22 cellular contexts compared by ENCODE assay signal in the genomic region with DNA sequence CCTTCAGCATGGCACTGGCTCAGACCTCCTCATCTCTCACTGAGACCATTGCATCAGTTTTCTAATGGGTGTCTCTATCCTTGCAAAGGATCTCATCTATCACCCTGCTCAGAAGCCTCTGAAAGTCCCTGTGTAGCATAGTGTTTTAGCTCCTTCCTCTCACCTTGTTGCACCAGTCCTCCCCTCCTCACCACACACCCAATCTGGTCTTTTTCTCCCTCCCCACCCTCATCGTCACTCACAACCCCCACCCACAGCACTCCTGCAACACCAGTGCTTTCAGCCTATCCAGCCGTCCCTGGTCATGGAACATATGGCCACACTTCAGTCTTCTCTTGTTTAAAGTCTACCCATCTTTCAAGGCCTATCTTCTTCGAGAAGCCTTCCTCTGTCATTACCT.
DNase-seq lines count a peak whose midpoint lies in the region; ATAC-seq, FAIRE-seq and TF ChIP-seq lines count a peak whose summit lies in the region.
"Had no signal": no experiment of that assay in that cellular context is flagged by ENCODE, and none has a peak within 500 bp of the region (broad histone marks: within the 10 kb centered on the region; RNA-seq: fewer than 3 reads in every experiment).

No MANE protein-coding gene starts in this region.

- no peak overlapping the region; a peak in 1 of 22 replicates for H3K9ac ChIP-seq in BLaER1 treated with 17β-estradiol and CSF1 and Interleukin-3, amounts not matched to agents 10 nM and 100 nM
- H3K9ac ChIP-seq in IMR-90 (ENCODE audit: low read depth, low read length) = no peak overlapping the region
- H3K9ac ChIP-seq in endothelial cell of umbilical vein (replicated peaks; ENCODE audit: extremely low read depth, insufficient read depth, low read length) = no peak overlapping the region

- no peak for FAIRE-seq in endothelial cell of umbilical vein (lab: Jason Lieb, UNC)
- FAIRE-seq: K562 had no signal

- no peak overlapping the region for H2AK9ac ChIP-seq in IMR-90 (replicated peaks; ENCODE audit: low read depth, low read length, poor library complexity)

- H2AK5ac ChIP-seq in IMR-90 (ENCODE audit: low read depth, low read length) = peak overlapping the region; percentile 91; the same call in 1 of the 2 replicates

- no peaks in the 10 kb centered on the region for H3K79me2 ChIP-seq in endothelial cell of umbilical vein (ENCODE audit: control insufficient read depth, insufficient read depth, low read length)

- peak overlapping the region; percentile 36; the same call in 1 of the 2 replicates for H3K18ac ChIP-seq in IMR-90 (ENCODE audit: low read depth, low read length)

- H2BK15ac ChIP-seq in IMR-90 (ENCODE audit: low read depth, low read length) = peak overlapping the region; percentile 81; the same call in 2 of the 3 replicates

- H3K14ac ChIP-seq in IMR-90 (replicated peaks; ENCODE audit: low read depth, low read length) = peak overlapping the region; percentile 83

- in situ Hi-C loops in IMR-90 (cut with MboI; ENCODE audit: low sequenced_read_pairs) = no loop called here

- no peak overlapping the region for H2AFZ ChIP-seq in IMR-90 (replicated peaks; ENCODE audit: low read length, poor library complexity)
- H2AFZ ChIP-seq in endothelial cell of umbilical vein (ENCODE audit: low read depth, low read length) = peak overlapping the region; percentile 13

- no peak for TF ChIP-seq RAD21 in IMR-90 (IDR thresholded peaks at IDR 0.05; ENCODE audit: low read length)

- H3K27me3 ChIP-seq in BLaER1 treated with 17β-estradiol and CSF1 and Interleukin-3, amounts not matched to agents 10 nM and 100 nM = no peaks in the 10 kb centered on the region
- H3K27me3 ChIP-seq in IMR-90 (ENCODE audit: control insufficient read depth, insufficient read depth, low read length) (no peaks in the 10 kb centered on the region), endothelial cell of umbilical vein (ENCODE audit: control insufficient read depth in 2 of 2, insufficient read depth in 2 of 2, low read length in 2 of 2) (no peaks in the 10 kb centered on the region), psoas muscle (ENCODE audit: insufficient read depth in 3 of 3, low read length in 2 of 3) (no peaks in the 10 kb centered on the region)
- H3K27me3 ChIP-seq: ovary, Peyer's patch, right atrium auricular region, stomach, transverse colon had no signal

- peak overlapping the region in 9 of 11 experiments; percentile 3 to 64 (median 49); a peak in 11 of 22 replicates for H3K27ac ChIP-seq in BLaER1 treated with 17β-estradiol and CSF1 and Interleukin-3, amounts not matched to agents 10 nM and 100 nM
- no peak overlapping the region for H3K27ac ChIP-seq in IMR-90 (ENCODE audit: insufficient read depth, low read length)
- peak overlapping the region; percentile 30 for H3K27ac ChIP-seq in endothelial cell of umbilical vein (ENCODE audit: insufficient read depth, low read depth, low read length)
- H3K27ac ChIP-seq in psoas muscle = peak overlapping the region; percentile 6
- no peak overlapping the region for H3K27ac ChIP-seq in RWPE1

- H3K4me1 ChIP-seq in BLaER1 treated with 17β-estradiol and CSF1 and Interleukin-3, amounts not matched to agents 10 nM and 100 nM = peaks cover 18 to 40% (median 28%) of the 10 kb centered on the region in 10 experiments
- H3K4me1 ChIP-seq in IMR-90 (ENCODE audit: control insufficient read depth, insufficient read depth, low read length) (peaks cover 4% of the 10 kb centered on the region), endothelial cell of umbilical vein (ENCODE audit: control insufficient read depth, extremely low read depth, insufficient read depth, low read length) (peaks cover 31% of the 10 kb centered on the region), psoas muscle (peaks cover 9% of the 10 kb centered on the region)

- peaks cover 18% of the 10 kb centered on the region for H3K9me1 ChIP-seq in IMR-90 (ENCODE audit: insufficient read depth, low read length)
- H3K9me1 ChIP-seq in endothelial cell of umbilical vein (replicated peaks; ENCODE audit: control insufficient read depth, extremely low read depth, insufficient read depth, low read length) = no peaks in the 10 kb centered on the region

- TF ChIP-seq CTCF in IMR-90 (conservative IDR thresholded peaks at IDR 0.05; ENCODE audit: low read depth, low read length) (no peak), endothelial cell of umbilical vein (IDR thresholded peaks at IDR 0.05; ENCODE audit: extremely low read depth in 1 of 2, insufficient read depth in 1 of 2, low read depth in 1 of 2, low read length in 2 of 2) (no peak), psoas muscle (IDR thresholded peaks at IDR 0.05) (no peak), GM20000 (IDR thresholded peaks at IDR 0.05; ENCODE audit: extremely low read depth, missing control alignments) (no peak), RWPE1 (conservative IDR thresholded peaks at IDR 0.05; ENCODE audit: low read depth) (no peak)

- H2BK120ac ChIP-seq in IMR-90 (ENCODE audit: low read depth, low read length) = peak overlapping the region; percentile 90

- peak overlapping the region; percentile 87 for H2BK20ac ChIP-seq in IMR-90 (ENCODE audit: low read depth, low read length)

- peaks cover 22% of the 10 kb centered on the region for H3K4me1 Mint-ChIP-seq in activated T-helper 17 cell treated with anti-CD3 and anti-CD28 coated beads, Interleukin-2, amount 50 U/mL, for 72 hours

- H3K36me3 Mint-ChIP-seq in activated T-helper 17 cell treated with anti-CD3 and anti-CD28 coated beads, Interleukin-2, amount 50 U/mL, for 72 hours (ENCODE audit: low read depth) = no peaks in the 10 kb centered on the region

- H3K79me1 ChIP-seq in IMR-90 (ENCODE audit: low read depth in 1 of 2, low read length in 2 of 2) = no peaks in the 10 kb centered on the region; a peak in 1 of 4 replicates

- intact Hi-C loops in IMR-90 (cut with micrococcal nuclease) (loop anchor here (2.0 kb wide), 1 partner anchor 151 kb away; no protein-coding TSS in a partner anchor), endothelial cell of umbilical vein (cut with micrococcal nuclease) (loop anchor here (2.0 to 5.0 kb wide), 3 partner anchors 76 to 289 kb away; no protein-coding TSS in a partner anchor), psoas muscle (cut with DNase I) (no loop called here)

- peak overlapping the region; percentile 68 for H4K91ac ChIP-seq in IMR-90 (ENCODE audit: insufficient read depth, low read depth, low read length)

- H3K27ac Mint-ChIP-seq in activated T-helper 17 cell treated with anti-CD3 and anti-CD28 coated beads, Interleukin-2, amount 50 U/mL, for 72 hours = no peak overlapping the region
- H3K27ac Mint-ChIP-seq: nephron had no signal

- ATAC-seq in IMR-90 (ENCODE audit: low read depth) (no peak), psoas muscle (no peak), HG02798 (IDR thresholded peaks at IDR 0.05; ENCODE audit: poor library complexity, unreplicated experiment) (no peak)
- ATAC-seq in activated T-helper 17 cell treated with anti-CD3 and anti-CD28 coated beads, Interleukin-2, amount 50 U/mL, for 72 hours (replicated peaks) = no peak
- ATAC-seq: HCT116, K562, left cardiac atrium had no signal

- H4K5ac ChIP-seq in IMR-90 (ENCODE audit: low read depth, low read length) = peak overlapping the region; percentile 10

- CTCF ChIA-PET in IMR-90 (lab: Yijun Ruan, JAX) = no interaction called here
- CTCF ChIA-PET in endothelial cell of umbilical vein (lab: Charles Lee) = interaction anchor here (1.1 to 1.6 kb wide), 5 partner anchors 12 to 110 kb away, joined by 3 to 26 read pairs (median 10); no protein-coding TSS in a partner anchor
- CTCF ChIA-PET in RWPE1 (lab: Yijun Ruan, JAX) = interaction anchor here (0.9 kb wide), 1 partner anchor 107 kb away, joined by 3 read pairs; no protein-coding TSS in a partner anchor

- H3K23ac ChIP-seq in IMR-90 (ENCODE audit: low read depth, low read length) = peak overlapping the region; percentile 60; the same call in 1 of the 2 replicates

- peak overlapping the region in 1 of 2 experiments; percentile 78; a peak in 2 of 4 replicates for H4K8ac ChIP-seq in IMR-90 (ENCODE audit: low read depth in 2 of 2, low read length in 2 of 2)

- no peak for DNase-seq in IMR-90
- DNase-seq in endothelial cell of umbilical vein (ENCODE audit: low read depth, low spot score) = no peak
- no peak for DNase-seq in psoas muscle
- no peak for DNase-seq in GM20000 (ENCODE audit: low spot score)
- no peak for DNase-seq in RWPE1 (ENCODE audit: low spot score)
- DNase-seq: activated CD4-positive, alpha-beta T cell treated with anti-CD3 and anti-CD28 coated beads for 4 hours; activated effector memory CD4-positive, alpha-beta T cell treated with anti-CD3 and anti-CD28 coated beads, Interleukin-2, amount 50 U/mL, for 16 hours; CD4-positive, alpha-beta memory T cell; left cardiac atrium; NCI-H2171 treated with DMSO at 0.1 percent for 48 hours; ovary; Peyer's patch; stimulated activated CD4-positive, alpha-beta T cell treated with anti-CD3 and anti-CD28 coated beads, Interleukin-15, amount 100 ng/mL, for 24 hours; stomach; transverse colon had no signal

- H3K27me3 Mint-ChIP-seq in activated T-helper 17 cell treated with anti-CD3 and anti-CD28 coated beads, Interleukin-2, amount 50 U/mL, for 72 hours = no peaks in the 10 kb centered on the region
- H3K27me3 Mint-ChIP-seq: CD4-positive, alpha-beta memory T cell had no signal

- no peaks in the 10 kb centered on the region for H3K36me3 ChIP-seq in BLaER1 treated with 17β-estradiol and CSF1 and Interleukin-3, amounts not matched to agents 10 nM and 100 nM
- H3K36me3 ChIP-seq in IMR-90 (ENCODE audit: control insufficient read depth, insufficient read depth, low read length) (no peaks in the 10 kb centered on the region), endothelial cell of umbilical vein (ENCODE audit: control insufficient read depth in 2 of 2, extremely low read depth in 1 of 2, insufficient read depth in 2 of 2, low read length in 2 of 2) (no peaks in the 10 kb centered on the region), psoas muscle (ENCODE audit: insufficient read depth in 1 of 2, low read depth in 1 of 2) (no peaks in the 10 kb centered on the region)
- H3K36me3 ChIP-seq: ovary, right atrium auricular region, transverse colon had no signal

- POLR2A ChIA-PET in IMR-90 (lab: Charles Lee; ENCODE audit: unreplicated experiment) = no interaction called here
- POLR2A ChIA-PET in endothelial cell of umbilical vein (lab: Charles Lee) = no interaction called here
- POLR2A ChIA-PET in RWPE1 (lab: Yijun Ruan, JAX; ENCODE audit: low non-redundant PET) = no interaction called here

- H3K4me3 Mint-ChIP-seq in activated T-helper 17 cell treated with anti-CD3 and anti-CD28 coated beads, Interleukin-2, amount 50 U/mL, for 72 hours = no peak overlapping the region
- H3K4me3 Mint-ChIP-seq: nephron had no signal

- no peak overlapping the region for H3K56ac ChIP-seq in IMR-90 (ENCODE audit: extremely low read depth, insufficient read depth, low read length)

- H2BK5ac ChIP-seq in IMR-90 (ENCODE audit: low read depth, low read length, poor library complexity, severe bottlenecking) = peak overlapping the region; percentile 23

- no peak overlapping the region for H3K4me3 ChIP-seq in BLaER1 treated with 17β-estradiol and CSF1 and Interleukin-3, amounts not matched to agents 10 nM and 100 nM
- H3K4me3 ChIP-seq in IMR-90 (ENCODE audit: insufficient read depth, low read depth, low read length) (no peak overlapping the region), endothelial cell of umbilical vein (replicated peaks in 1 of 3; ENCODE audit: insufficient read depth in 1 of 3, low read depth in 1 of 3, low read length in 3 of 3) (no peak overlapping the region), psoas muscle (no peak overlapping the region)
- H3K4me3 ChIP-seq: K562, ovary, Peyer's patch, right atrium auricular region, stomach, transverse colon had no signal

- no peaks in the 10 kb centered on the region for H3K9me3 Mint-ChIP-seq in activated T-helper 17 cell treated with anti-CD3 and anti-CD28 coated beads, Interleukin-2, amount 50 U/mL, for 72 hours
- H3K9me3 Mint-ChIP-seq: CD4-positive, alpha-beta memory T cell; nephron had no signal

- TF ChIP-seq POLR2A in IMR-90 (IDR thresholded peaks at IDR 0.05; ENCODE audit: low read depth, low read length) = no peak
- TF ChIP-seq POLR2A in endothelial cell of umbilical vein (IDR thresholded peaks at IDR 0.05; ENCODE audit: low read depth, low read length) = no peak

- no peaks in the 10 kb centered on the region for H3K9me3 ChIP-seq in BLaER1 treated with 17β-estradiol and CSF1 and Interleukin-3, amounts not matched to agents 10 nM and 100 nM (replicated peaks in 1 of 11)
- no peaks in the 10 kb centered on the region for H3K9me3 ChIP-seq in IMR-90 (ENCODE audit: control insufficient read depth, insufficient read depth, low read length)
- H3K9me3 ChIP-seq in endothelial cell of umbilical vein (replicated peaks; ENCODE audit: control insufficient read depth, insufficient read depth, low read length) = no peaks in the 10 kb centered on the region
- no peaks in the 10 kb centered on the region for H3K9me3 ChIP-seq in psoas muscle
- H3K9me3 ChIP-seq: ovary, Peyer's patch, right atrium auricular region, stomach, transverse colon had no signal

- H3K4me2 ChIP-seq in BLaER1 treated with 17β-estradiol and CSF1 and Interleukin-3, amounts not matched to agents 10 nM and 100 nM = peak overlapping the region; percentile 60 to 85 (median 71)
- H3K4me2 ChIP-seq in IMR-90 (ENCODE audit: low read depth, low read length) = no peak overlapping the region
- no peak overlapping the region for H3K4me2 ChIP-seq in endothelial cell of umbilical vein (ENCODE audit: insufficient read depth, low read length)

- H3K4ac ChIP-seq in IMR-90 (ENCODE audit: low read depth, low read length) = peak overlapping the region; percentile 90

- BruUV-seq in IMR-90 (replicated peaks; lab: Mats Ljungman, UMichigan) (no TSS peak), endothelial cell of umbilical vein (replicated peaks; lab: Mats Ljungman, UMichigan) (no TSS peak)

- WGBS in IMR-90 (ENCODE audit: extremely low coverage in 2 of 2, insufficient read length in 1 of 2), 2 experiments = 100% methylated on average over 1 of the region's 3 CpGs; no CpG with 5 or more reads in 1 of the 2 experiments
- WGBS in psoas muscle, 3 donors = 94 to 97% (median 97%) methylated on average over 3 of the region's 3 CpGs

- H4K20me1 ChIP-seq in BLaER1 treated with 17β-estradiol and CSF1 and Interleukin-3, amounts not matched to agents 10 nM and 100 nM = no peaks in the 10 kb centered on the region
- H4K20me1 ChIP-seq in IMR-90 (ENCODE audit: insufficient read depth, low read length) = no peaks in the 10 kb centered on the region
- no peaks in the 10 kb centered on the region for H4K20me1 ChIP-seq in endothelial cell of umbilical vein (replicated peaks; ENCODE audit: control insufficient read depth, extremely low read depth, insufficient read depth, low read length)

- dilution Hi-C loops in IMR-90 (cut with HindIII; ENCODE audit: low sequenced_read_pairs, unreplicated experiment) = no loop called here
- dilution Hi-C loops in endothelial cell of umbilical vein (cut with MboI; ENCODE audit: extremely low pct_ligation_motif_present, low sequenced_read_pairs) = no loop called here

Comparison
In these comparisons a context has a peak if more than half of its experiments do, and no peak if none do; other contexts are left out.
1. H3K27ac ChIP-seq: peak in BLaER1 treated with 17β-estradiol and CSF1 and Interleukin-3, amounts not matched to agents 10 nM and 100 nM (9 of 11), endothelial cell of umbilical vein (single experiment) and psoas muscle (single experiment); none in IMR-90 (single experiment) and RWPE1 (single experiment).
2. H3K4me2 ChIP-seq: peak in BLaER1 treated with 17β-estradiol and CSF1 and Interleukin-3, amounts not matched to agents 10 nM and 100 nM (11 of 11); none in IMR-90 (single experiment) and endothelial cell of umbilical vein (single experiment).
3. intact Hi-C loops: an anchor here in IMR-90 (2.0 kb wide) and endothelial cell of umbilical vein (2.0 to 5.0 kb wide); none called in psoas muscle.